Comparison of ENCODE assay signal across 1 cellular context in the genomic region with DNA sequence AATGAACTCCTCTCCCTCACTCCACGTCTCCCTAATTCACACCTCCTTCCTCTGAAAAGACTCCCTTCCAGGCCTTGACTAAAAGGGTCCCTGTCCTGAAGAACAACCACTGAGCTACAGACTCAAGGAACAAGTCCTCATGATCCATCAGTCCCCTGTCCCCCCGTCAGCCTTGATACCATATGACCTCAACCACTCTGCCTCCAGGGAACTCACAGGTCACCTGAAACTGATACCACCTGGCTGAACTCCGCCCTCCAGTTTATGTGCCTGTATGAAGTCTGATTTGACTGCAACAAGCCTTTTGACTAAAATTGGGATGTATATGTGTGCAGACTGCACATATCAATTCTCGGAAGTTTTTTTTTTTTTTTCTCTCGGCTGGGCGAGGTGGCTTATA.
A peak's percentile ranks its signal among the peaks of the same experiment; 100 is the strongest.
TF ChIP-seq lines count a peak whose summit lies in the region.

No MANE protein-coding gene starts in this region.

TF ChIP-seq in GM12878, 131 proteins besides CTCF, POLR2A, EP300 and RAD21 (continued from another document and continues in another):
- TF ChIP-seq, protein P1, sequence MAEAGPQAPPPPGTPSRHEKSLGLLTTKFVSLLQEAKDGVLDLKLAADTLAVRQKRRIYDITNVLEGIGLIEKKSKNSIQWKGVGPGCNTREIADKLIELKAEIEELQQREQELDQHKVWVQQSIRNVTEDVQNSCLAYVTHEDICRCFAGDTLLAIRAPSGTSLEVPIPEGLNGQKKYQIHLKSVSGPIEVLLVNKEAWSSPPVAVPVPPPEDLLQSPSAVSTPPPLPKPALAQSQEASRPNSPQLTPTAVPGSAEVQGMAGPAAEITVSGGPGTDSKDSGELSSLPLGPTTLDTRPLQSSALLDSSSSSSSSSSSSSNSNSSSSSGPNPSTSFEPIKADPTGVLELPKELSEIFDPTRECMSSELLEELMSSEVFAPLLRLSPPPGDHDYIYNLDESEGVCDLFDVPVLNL (IDR thresholded peaks at IDR 0.05; ENCODE audit: low read depth, low read length), result no peak
- TF ChIP-seq BHLHE40 (IDR thresholded peaks at IDR 0.05; ENCODE audit: borderline replicate concordance in 1 of 2, low read depth in 2 of 2, low read length in 1 of 2) (peak in 1 of 2 experiments; percentile 47; a peak in 1 of 4 replicates), IKZF2 (IDR thresholded peaks at IDR 0.05) (peak; percentile 45 to 63; a peak in 3 of 4 replicates), NFIC (IDR thresholded peaks at IDR 0.05; ENCODE audit: low read depth, low read length) (peak; percentile 54; the same call in 1 of the 2 replicates), JUND (IDR thresholded peaks at IDR 0.05; ENCODE audit: low read depth, low read length) (no peak), TCF3 (IDR thresholded peaks at IDR 0.05; ENCODE audit: borderline replicate concordance, insufficient read depth, low read depth, low read length) (0 out of 2 replicates have a peak, but pooled peaks have one; percentile 16), ZNF384 (IDR thresholded peaks at IDR 0.05; ENCODE audit: borderline replicate concordance, low read depth, low read length) (peak; percentile 43; the same call in 1 of the 2 replicates), IRF4 (IDR thresholded peaks at IDR 0.05; ENCODE audit: low read depth, low read length) (peak; percentile 64), MTA2 (IDR thresholded peaks at IDR 0.05; ENCODE audit: low read depth) (peak; percentile 46; the same call in 1 of the 2 replicates), CBFB (IDR thresholded peaks at IDR 0.05; ENCODE audit: low read depth) (0 out of 2 replicates have a peak, but pooled peaks have one; percentile 26), FOXK2 (IDR thresholded peaks at IDR 0.05) (no peak), PAX8 (IDR thresholded peaks at IDR 0.05) (no peak), YY1 (IDR thresholded peaks at IDR 0.05; ENCODE audit: low read depth, low read length) (no peak), SUZ12 (IDR thresholded peaks at IDR 0.05; ENCODE audit: unreplicated experiment) (no peak), CREM (IDR thresholded peaks at IDR 0.05; ENCODE audit: low read depth) (peak; percentile 59), MYB (IDR thresholded peaks at IDR 0.05; ENCODE audit: borderline replicate concordance, low read depth, low read length) (no peak), RUNX3 (IDR thresholded peaks at IDR 0.05; ENCODE audit: low read length) (peak; percentile 55), POLR2AphosphoS5 (IDR thresholded peaks at IDR 0.05; ENCODE audit: low read length) (peak; percentile 39), EED (IDR thresholded peaks at IDR 0.05; ENCODE audit: low read depth) (peak; percentile 77), SRF (IDR thresholded peaks at IDR 0.05; ENCODE audit: low read depth in 2 of 2, low read length in 2 of 2) (0 out of 4 replicates have a peak, but pooled peaks of 1 of the 2 experiments have one; percentile 40), TAF1 (IDR thresholded peaks at IDR 0.05; ENCODE audit: borderline replicate concordance, low read depth, low read length) (no peak), FOS (IDR thresholded peaks at IDR 0.05; ENCODE audit: borderline replicate concordance, extremely low read depth, insufficient read length) (no peak), CEBPB (IDR thresholded peaks at IDR 0.05; ENCODE audit: borderline replicate concordance in 1 of 2, low read depth in 2 of 2, low read length in 2 of 2) (no peak), HDAC6 (IDR thresholded peaks at IDR 0.05; ENCODE audit: unreplicated experiment) (no peak), EGR1 (IDR thresholded peaks at IDR 0.05; ENCODE audit: borderline replicate concordance in 1 of 2, low read depth in 2 of 2, low read length in 2 of 2) (no peak), ZBED1 (IDR thresholded peaks at IDR 0.05; ENCODE audit: borderline replicate concordance) (peak; percentile 51; the same call in 1 of the 2 replicates), ATF7 (IDR thresholded peaks at IDR 0.05; ENCODE audit: low read depth) (peak; percentile 53)
- TF ChIP-seq, protein P2, sequence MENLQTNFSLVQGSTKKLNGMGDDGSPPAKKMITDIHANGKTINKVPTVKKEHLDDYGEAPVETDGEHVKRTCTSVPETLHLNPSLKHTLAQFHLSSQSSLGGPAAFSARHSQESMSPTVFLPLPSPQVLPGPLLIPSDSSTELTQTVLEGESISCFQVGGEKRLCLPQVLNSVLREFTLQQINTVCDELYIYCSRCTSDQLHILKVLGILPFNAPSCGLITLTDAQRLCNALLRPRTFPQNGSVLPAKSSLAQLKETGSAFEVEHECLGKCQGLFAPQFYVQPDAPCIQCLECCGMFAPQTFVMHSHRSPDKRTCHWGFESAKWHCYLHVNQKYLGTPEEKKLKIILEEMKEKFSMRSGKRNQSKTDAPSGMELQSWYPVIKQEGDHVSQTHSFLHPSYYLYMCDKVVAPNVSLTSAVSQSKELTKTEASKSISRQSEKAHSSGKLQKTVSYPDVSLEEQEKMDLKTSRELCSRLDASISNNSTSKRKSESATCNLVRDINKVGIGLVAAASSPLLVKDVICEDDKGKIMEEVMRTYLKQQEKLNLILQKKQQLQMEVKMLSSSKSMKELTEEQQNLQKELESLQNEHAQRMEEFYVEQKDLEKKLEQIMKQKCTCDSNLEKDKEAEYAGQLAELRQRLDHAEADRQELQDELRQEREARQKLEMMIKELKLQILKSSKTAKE (IDR thresholded peaks at IDR 0.05; ENCODE audit: low read depth, poor library complexity, severe bottlenecking), result peak; percentile 30
- TF ChIP-seq, protein P3, sequence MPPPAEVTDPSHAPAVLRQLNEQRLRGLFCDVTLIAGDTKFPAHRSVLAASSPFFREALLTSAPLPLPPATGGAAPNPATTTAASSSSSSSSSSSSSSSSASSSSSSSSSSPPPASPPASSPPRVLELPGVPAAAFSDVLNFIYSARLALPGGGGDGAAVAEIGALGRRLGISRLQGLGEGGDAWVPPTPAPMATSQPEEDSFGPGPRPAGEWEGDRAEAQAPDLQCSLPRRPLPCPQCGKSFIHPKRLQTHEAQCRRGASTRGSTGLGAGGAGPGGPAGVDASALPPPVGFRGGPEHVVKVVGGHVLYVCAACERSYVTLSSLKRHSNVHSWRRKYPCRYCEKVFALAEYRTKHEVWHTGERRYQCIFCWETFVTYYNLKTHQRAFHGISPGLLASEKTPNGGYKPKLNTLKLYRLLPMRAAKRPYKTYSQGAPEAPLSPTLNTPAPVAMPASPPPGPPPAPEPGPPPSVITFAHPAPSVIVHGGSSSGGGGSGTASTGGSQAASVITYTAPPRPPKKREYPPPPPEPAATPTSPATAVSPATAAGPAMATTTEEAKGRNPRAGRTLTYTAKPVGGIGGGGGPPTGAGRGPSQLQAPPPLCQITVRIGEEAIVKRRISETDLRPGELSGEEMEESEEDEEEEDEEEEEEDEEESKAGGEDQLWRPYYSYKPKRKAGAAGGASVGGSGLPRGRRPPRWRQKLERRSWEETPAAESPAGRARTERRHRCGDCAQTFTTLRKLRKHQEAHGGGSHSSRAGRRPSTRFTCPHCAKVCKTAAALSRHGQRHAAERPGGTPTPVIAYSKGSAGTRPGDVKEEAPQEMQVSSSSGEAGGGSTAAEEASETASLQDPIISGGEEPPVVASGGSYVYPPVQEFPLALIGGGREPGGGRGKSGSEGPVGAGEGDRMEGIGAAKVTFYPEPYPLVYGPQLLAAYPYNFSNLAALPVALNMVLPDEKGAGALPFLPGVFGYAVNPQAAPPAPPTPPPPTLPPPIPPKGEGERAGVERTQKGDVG (CRISPR knock-in tag; IDR thresholded peaks at IDR 0.05), result no peak
- TF ChIP-seq, protein P4, sequence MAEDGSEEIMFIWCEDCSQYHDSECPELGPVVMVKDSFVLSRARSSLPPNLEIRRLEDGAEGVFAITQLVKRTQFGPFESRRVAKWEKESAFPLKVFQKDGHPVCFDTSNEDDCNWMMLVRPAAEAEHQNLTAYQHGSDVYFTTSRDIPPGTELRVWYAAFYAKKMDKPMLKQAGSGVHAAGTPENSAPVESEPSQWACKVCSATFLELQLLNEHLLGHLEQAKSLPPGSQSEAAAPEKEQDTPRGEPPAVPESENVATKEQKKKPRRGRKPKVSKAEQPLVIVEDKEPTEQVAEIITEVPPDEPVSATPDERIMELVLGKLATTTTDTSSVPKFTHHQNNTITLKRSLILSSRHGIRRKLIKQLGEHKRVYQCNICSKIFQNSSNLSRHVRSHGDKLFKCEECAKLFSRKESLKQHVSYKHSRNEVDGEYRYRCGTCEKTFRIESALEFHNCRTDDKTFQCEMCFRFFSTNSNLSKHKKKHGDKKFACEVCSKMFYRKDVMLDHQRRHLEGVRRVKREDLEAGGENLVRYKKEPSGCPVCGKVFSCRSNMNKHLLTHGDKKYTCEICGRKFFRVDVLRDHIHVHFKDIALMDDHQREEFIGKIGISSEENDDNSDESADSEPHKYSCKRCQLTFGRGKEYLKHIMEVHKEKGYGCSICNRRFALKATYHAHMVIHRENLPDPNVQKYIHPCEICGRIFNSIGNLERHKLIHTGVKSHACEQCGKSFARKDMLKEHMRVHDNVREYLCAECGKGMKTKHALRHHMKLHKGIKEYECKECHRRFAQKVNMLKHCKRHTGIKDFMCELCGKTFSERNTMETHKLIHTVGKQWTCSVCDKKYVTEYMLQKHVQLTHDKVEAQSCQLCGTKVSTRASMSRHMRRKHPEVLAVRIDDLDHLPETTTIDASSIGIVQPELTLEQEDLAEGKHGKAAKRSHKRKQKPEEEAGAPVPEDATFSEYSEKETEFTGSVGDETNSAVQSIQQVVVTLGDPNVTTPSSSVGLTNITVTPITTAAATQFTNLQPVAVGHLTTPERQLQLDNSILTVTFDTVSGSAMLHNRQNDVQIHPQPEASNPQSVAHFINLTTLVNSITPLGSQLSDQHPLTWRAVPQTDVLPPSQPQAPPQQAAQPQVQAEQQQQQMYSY (CRISPR knock-in tag; IDR thresholded peaks at IDR 0.05), result no peak
- TF ChIP-seq, protein P5, sequence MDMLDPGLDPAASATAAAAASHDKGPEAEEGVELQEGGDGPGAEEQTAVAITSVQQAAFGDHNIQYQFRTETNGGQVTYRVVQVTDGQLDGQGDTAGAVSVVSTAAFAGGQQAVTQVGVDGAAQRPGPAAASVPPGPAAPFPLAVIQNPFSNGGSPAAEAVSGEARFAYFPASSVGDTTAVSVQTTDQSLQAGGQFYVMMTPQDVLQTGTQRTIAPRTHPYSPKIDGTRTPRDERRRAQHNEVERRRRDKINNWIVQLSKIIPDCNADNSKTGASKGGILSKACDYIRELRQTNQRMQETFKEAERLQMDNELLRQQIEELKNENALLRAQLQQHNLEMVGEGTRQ (IDR thresholded peaks at IDR 0.05; ENCODE audit: borderline replicate concordance, low read depth, low read length), result no peak
- TF ChIP-seq, protein P6, sequence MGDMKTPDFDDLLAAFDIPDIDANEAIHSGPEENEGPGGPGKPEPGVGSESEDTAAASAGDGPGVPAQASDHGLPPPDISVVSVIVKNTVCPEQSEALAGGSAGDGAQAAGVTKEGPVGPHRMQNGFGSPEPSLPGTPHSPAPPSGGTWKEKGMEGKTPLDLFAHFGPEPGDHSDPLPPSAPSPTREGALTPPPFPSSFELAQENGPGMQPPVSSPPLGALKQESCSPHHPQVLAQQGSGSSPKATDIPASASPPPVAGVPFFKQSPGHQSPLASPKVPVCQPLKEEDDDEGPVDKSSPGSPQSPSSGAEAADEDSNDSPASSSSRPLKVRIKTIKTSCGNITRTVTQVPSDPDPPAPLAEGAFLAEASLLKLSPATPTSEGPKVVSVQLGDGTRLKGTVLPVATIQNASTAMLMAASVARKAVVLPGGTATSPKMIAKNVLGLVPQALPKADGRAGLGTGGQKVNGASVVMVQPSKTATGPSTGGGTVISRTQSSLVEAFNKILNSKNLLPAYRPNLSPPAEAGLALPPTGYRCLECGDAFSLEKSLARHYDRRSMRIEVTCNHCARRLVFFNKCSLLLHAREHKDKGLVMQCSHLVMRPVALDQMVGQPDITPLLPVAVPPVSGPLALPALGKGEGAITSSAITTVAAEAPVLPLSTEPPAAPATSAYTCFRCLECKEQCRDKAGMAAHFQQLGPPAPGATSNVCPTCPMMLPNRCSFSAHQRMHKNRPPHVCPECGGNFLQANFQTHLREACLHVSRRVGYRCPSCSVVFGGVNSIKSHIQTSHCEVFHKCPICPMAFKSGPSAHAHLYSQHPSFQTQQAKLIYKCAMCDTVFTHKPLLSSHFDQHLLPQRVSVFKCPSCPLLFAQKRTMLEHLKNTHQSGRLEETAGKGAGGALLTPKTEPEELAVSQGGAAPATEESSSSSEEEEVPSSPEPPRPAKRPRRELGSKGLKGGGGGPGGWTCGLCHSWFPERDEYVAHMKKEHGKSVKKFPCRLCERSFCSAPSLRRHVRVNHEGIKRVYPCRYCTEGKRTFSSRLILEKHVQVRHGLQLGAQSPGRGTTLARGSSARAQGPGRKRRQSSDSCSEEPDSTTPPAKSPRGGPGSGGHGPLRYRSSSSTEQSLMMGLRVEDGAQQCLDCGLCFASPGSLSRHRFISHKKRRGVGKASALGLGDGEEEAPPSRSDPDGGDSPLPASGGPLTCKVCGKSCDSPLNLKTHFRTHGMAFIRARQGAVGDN (IDR thresholded peaks at IDR 0.05), result peak; percentile 70
- TF ChIP-seq, protein P7, sequence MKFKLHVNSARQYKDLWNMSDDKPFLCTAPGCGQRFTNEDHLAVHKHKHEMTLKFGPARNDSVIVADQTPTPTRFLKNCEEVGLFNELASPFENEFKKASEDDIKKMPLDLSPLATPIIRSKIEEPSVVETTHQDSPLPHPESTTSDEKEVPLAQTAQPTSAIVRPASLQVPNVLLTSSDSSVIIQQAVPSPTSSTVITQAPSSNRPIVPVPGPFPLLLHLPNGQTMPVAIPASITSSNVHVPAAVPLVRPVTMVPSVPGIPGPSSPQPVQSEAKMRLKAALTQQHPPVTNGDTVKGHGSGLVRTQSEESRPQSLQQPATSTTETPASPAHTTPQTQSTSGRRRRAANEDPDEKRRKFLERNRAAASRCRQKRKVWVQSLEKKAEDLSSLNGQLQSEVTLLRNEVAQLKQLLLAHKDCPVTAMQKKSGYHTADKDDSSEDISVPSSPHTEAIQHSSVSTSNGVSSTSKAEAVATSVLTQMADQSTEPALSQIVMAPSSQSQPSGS (IDR thresholded peaks at IDR 0.05; ENCODE audit: low read length), result peak; percentile 75
- TF ChIP-seq, protein P8, sequence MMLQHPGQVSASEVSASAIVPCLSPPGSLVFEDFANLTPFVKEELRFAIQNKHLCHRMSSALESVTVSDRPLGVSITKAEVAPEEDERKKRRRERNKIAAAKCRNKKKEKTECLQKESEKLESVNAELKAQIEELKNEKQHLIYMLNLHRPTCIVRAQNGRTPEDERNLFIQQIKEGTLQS (IDR thresholded peaks at IDR 0.05; ENCODE audit: borderline replicate concordance, extremely low read depth, low read depth, low read length), result no peak
- TF ChIP-seq, protein P9, sequence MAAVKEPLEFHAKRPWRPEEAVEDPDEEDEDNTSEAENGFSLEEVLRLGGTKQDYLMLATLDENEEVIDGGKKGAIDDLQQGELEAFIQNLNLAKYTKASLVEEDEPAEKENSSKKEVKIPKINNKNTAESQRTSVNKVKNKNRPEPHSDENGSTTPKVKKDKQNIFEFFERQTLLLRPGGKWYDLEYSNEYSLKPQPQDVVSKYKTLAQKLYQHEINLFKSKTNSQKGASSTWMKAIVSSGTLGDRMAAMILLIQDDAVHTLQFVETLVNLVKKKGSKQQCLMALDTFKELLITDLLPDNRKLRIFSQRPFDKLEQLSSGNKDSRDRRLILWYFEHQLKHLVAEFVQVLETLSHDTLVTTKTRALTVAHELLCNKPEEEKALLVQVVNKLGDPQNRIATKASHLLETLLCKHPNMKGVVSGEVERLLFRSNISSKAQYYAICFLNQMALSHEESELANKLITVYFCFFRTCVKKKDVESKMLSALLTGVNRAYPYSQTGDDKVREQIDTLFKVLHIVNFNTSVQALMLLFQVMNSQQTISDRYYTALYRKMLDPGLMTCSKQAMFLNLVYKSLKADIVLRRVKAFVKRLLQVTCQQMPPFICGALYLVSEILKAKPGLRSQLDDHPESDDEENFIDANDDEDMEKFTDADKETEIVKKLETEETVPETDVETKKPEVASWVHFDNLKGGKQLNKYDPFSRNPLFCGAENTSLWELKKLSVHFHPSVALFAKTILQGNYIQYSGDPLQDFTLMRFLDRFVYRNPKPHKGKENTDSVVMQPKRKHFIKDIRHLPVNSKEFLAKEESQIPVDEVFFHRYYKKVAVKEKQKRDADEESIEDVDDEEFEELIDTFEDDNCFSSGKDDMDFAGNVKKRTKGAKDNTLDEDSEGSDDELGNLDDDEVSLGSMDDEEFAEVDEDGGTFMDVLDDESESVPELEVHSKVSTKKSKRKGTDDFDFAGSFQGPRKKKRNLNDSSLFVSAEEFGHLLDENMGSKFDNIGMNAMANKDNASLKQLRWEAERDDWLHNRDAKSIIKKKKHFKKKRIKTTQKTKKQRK (IDR thresholded peaks at IDR 0.05; ENCODE audit: low read depth, low read length), result no peak
